Comparison of ENCODE assay signal across 21 cellular contexts in the genomic region with DNA sequence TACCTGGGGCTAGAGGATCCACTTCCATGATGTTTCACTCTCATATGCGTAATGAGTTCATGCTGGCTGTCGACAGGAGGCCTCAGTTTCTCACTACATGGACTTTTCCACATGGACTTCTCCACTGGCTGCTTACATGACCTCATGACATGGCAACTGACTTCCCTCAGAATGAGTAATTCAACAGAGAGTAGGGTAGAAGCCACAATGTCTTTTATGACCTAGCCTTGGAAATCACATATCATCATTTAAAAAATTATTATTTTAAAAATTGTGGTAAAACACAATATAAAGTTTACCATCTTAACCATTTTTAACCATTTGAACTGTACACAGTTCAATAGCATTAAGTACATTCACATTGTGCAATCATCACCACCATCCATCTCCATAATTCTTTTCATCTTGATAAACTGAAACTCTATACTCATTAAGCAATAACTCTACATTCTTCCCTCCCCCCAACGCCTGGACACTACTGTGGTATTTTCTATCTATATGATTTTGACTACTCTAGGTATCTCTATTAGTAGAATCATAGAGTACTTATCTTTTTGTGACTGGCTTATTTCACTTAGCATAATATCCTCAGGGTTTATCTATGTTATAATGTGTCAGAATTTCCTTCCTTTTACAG.
A peak's percentile ranks its signal among the peaks of the same experiment; 100 is the strongest.
DNase-seq lines count a peak whose midpoint lies in the region; ATAC-seq and TF ChIP-seq lines count a peak whose summit lies in the region.
"Had no signal": no experiment of that assay in that cellular context is flagged by ENCODE, and none has a peak within 500 bp of the region (broad histone marks: within the 10 kb centered on the region; RNA-seq: fewer than 3 reads in every experiment).

No MANE protein-coding gene starts in this region.

- WGBS in GM23248 (ENCODE audit: low coverage in 1 of 2, low lambda C conversion rate in 2 of 2, missing lambda C conversion rate in 2 of 2), 2 experiments: 94% methylated on average over 3 of the region's 3 CpGs
- 92 to 95% methylated on average over 3 of the region's 3 CpGs for WGBS in tibial nerve, 2 donors

- in situ Hi-C loops in GM23248 (cut with MboI): no loop called here

- DNase-seq in Daoy (ENCODE audit: low read depth) (peak; percentile 17), GM23248 (peak; percentile 29), PC-3 (peak; percentile 22), choroid plexus epithelial cell (ENCODE audit: low read depth) (peak; percentile 81), neural progenitor cell (ENCODE audit: low spot score) (no peak), tibial nerve (ENCODE audit: low spot score in 2 of 2) (no peak)
- no peak for DNase-seq in activated CD8-positive, alpha-beta memory T cell treated with anti-CD3 and anti-CD28 coated beads for 24 hours
- no peak for DNase-seq in activated CD4-positive, alpha-beta memory T cell treated with anti-CD3 and anti-CD28 coated beads for 36 hours
- DNase-seq: AML-193; Caco-2; GDM1; GOT3; Karpas-422; NCI-H1048; NCI-H146; NCI-H2081 treated with DMSO at 0.1 percent for 48 hours; NCI-H345; NCI-H69; NK-92 treated with Interleukin-12 subunit alpha and Interleukin-12 subunit beta, amount 100 ng/mL, for 24 hours had no signal

- no peaks in the 10 kb centered on the region for H3K27me3 Mint-ChIP-seq in neural progenitor cell (ENCODE audit: insufficient read depth, low read depth)
- no peaks in the 10 kb centered on the region for H3K27me3 Mint-ChIP-seq in activated CD4-positive, alpha-beta memory T cell treated with anti-CD3 and anti-CD28 coated beads for 36 hours

- no peak for TF ChIP-seq EP300 in tibial nerve (IDR thresholded peaks at IDR 0.05)

- H3K9me3 ChIP-seq in GM23248 (ENCODE audit: low read depth): no peaks in the 10 kb centered on the region
- H3K9me3 ChIP-seq in PC-3 (ENCODE audit: low read length): no peaks in the 10 kb centered on the region
- H3K9me3 ChIP-seq in neural progenitor cell (ENCODE audit: low read depth): no peaks in the 10 kb centered on the region
- H3K9me3 ChIP-seq in tibial nerve: no peaks in the 10 kb centered on the region

- H3K27me3 ChIP-seq in GM23248 (replicated peaks; ENCODE audit: insufficient read depth) (no peaks in the 10 kb centered on the region), PC-3 (ENCODE audit: low read length) (no peaks in the 10 kb centered on the region), neural progenitor cell (no peaks in the 10 kb centered on the region), tibial nerve (no peaks in the 10 kb centered on the region)

- no peak overlapping the region for H3K4me2 ChIP-seq in GM23248 (ENCODE audit: unreplicated experiment)
- no peak overlapping the region for H3K4me2 ChIP-seq in PC-3 (ENCODE audit: low read length)
- H3K4me2 ChIP-seq in neural progenitor cell: no peak overlapping the region

- peaks cover 13% of the 10 kb centered on the region for H3K4me1 Mint-ChIP-seq in neural progenitor cell
- H3K4me1 Mint-ChIP-seq in activated CD4-positive, alpha-beta memory T cell treated with anti-CD3 and anti-CD28 coated beads for 36 hours (ENCODE audit: low read depth): peaks cover 4% of the 10 kb centered on the region

- peaks cover 2% of the 10 kb centered on the region for H3K9me3 Mint-ChIP-seq in neural progenitor cell
- H3K9me3 Mint-ChIP-seq in activated CD4-positive, alpha-beta memory T cell treated with anti-CD3 and anti-CD28 coated beads for 36 hours: peaks cover 19% of the 10 kb centered on the region

- H3K36me3 Mint-ChIP-seq in neural progenitor cell: peaks cover 22% of the 10 kb centered on the region
- peaks cover 38% of the 10 kb centered on the region for H3K36me3 Mint-ChIP-seq in activated CD4-positive, alpha-beta memory T cell treated with anti-CD3 and anti-CD28 coated beads for 36 hours

- no peak overlapping the region for H3K27ac Mint-ChIP-seq in neural progenitor cell
- H3K27ac Mint-ChIP-seq in activated CD4-positive, alpha-beta memory T cell treated with anti-CD3 and anti-CD28 coated beads for 36 hours: no peak overlapping the region

- H4K20me1 ChIP-seq in GM23248 (ENCODE audit: insufficient read depth) (no peaks in the 10 kb centered on the region), PC-3 (ENCODE audit: low read length) (no peaks in the 10 kb centered on the region), neural progenitor cell (ENCODE audit: low read depth) (no peaks in the 10 kb centered on the region)

- H2AFZ ChIP-seq in GM23248 (no peak overlapping the region), PC-3 (ENCODE audit: low read length) (no peak overlapping the region), neural progenitor cell (replicated peaks) (no peak overlapping the region)

- peaks cover 20% of the 10 kb centered on the region for H3F3A ChIP-seq in GM23248 (ENCODE audit: insufficient read depth)
- no peaks in the 10 kb centered on the region for H3F3A ChIP-seq in PC-3 (ENCODE audit: low read length, unreplicated experiment)
- H3F3A ChIP-seq in neural progenitor cell (ENCODE audit: low read depth): no peaks in the 10 kb centered on the region

- intact Hi-C loops in PC-3 (cut with micrococcal nuclease): no loop called here
- intact Hi-C loops in activated CD4-positive, alpha-beta memory T cell treated with anti-CD3 and anti-CD28 coated beads for 36 hours (cut with micrococcal nuclease): no loop called here

- TF ChIP-seq POLR2A in tibial nerve (IDR thresholded peaks at IDR 0.05): no peak

- POLR2A ChIA-PET in PC-3 (lab: Charles Lee; ENCODE audit: unreplicated experiment): no interaction called here
- POLR2A ChIA-PET in activated CD4-positive, alpha-beta memory T cell treated with anti-CD3 and anti-CD28 coated beads for 36 hours (lab: Charles Lee): no interaction called here

- peaks cover 30% of the 10 kb centered on the region for H3K4me1 ChIP-seq in GM23248 (ENCODE audit: insufficient read depth)
- H3K4me1 ChIP-seq in PC-3 (ENCODE audit: insufficient read depth, low read length): peaks cover 23% of the 10 kb centered on the region
- H3K4me1 ChIP-seq in neural progenitor cell: no peaks in the 10 kb centered on the region
- H3K4me1 ChIP-seq in tibial nerve: peaks cover 0 to 13% (median 2%) of the 10 kb centered on the region in 4 donors

- H3K4me3 Mint-ChIP-seq in neural progenitor cell: no peak overlapping the region
- no peak overlapping the region for H3K4me3 Mint-ChIP-seq in activated CD4-positive, alpha-beta memory T cell treated with anti-CD3 and anti-CD28 coated beads for 36 hours

- BruUV-seq in PC-3 (replicated peaks; lab: Mats Ljungman, UMichigan): no TSS peak

- H3K79me2 ChIP-seq in GM23248 (ENCODE audit: insufficient read depth) (no peaks in the 10 kb centered on the region), PC-3 (ENCODE audit: low read length) (no peaks in the 10 kb centered on the region), neural progenitor cell (ENCODE audit: low read depth) (no peaks in the 10 kb centered on the region)

- ATAC-seq in PC-3: no peak
- ATAC-seq: Right ventricle myocardium inferior had no signal

- H3K9me2 ChIP-seq in GM23248 (ENCODE audit: insufficient read depth): no peaks in the 10 kb centered on the region
- no peaks in the 10 kb centered on the region for H3K9me2 ChIP-seq in PC-3 (replicated peaks; ENCODE audit: low read length)

- CTCF ChIA-PET in PC-3 (lab: Charles Lee): no interaction called here
- CTCF ChIA-PET in activated CD4-positive, alpha-beta memory T cell treated with anti-CD3 and anti-CD28 coated beads for 36 hours (lab: Charles Lee): no interaction called here

- H3K36me3 ChIP-seq in GM23248 (ENCODE audit: low read depth) (no peaks in the 10 kb centered on the region), PC-3 (ENCODE audit: low read depth, low read length) (0 out of 2 replicates have a peak, but pooled peaks cover 2% of the 10 kb centered on the region), neural progenitor cell (no peaks in the 10 kb centered on the region), tibial nerve (peaks cover 0 to 21% (median 0%) of the 10 kb centered on the region in 3 donors)

- TF ChIP-seq CTCF in PC-3 (conservative IDR thresholded peaks at IDR 0.05; ENCODE audit: low read depth, low read length) (no peak), choroid plexus epithelial cell (conservative IDR thresholded peaks at IDR 0.05; ENCODE audit: low read depth, low read length) (no peak), neural progenitor cell (IDR thresholded peaks at IDR 0.05) (no peak), tibial nerve (IDR thresholded peaks at IDR 0.05) (no peak)

- H3K4me3 ChIP-seq in GM23248 (no peak overlapping the region), PC-3 (ENCODE audit: low read length) (no peak overlapping the region), choroid plexus epithelial cell (ENCODE audit: low read depth, low read length) (no peak overlapping the region), neural progenitor cell (no peak overlapping the region), tibial nerve (no peak overlapping the region)
- H3K4me3 ChIP-seq: SK-N-MC had no signal

- no peak overlapping the region for H3K9ac ChIP-seq in GM23248
- no peak overlapping the region for H3K9ac ChIP-seq in PC-3 (ENCODE audit: low read length)
- H3K9ac ChIP-seq in neural progenitor cell: no peak overlapping the region

- no peak overlapping the region for H3K27ac ChIP-seq in GM23248
- no peak overlapping the region for H3K27ac ChIP-seq in PC-3 (ENCODE audit: low read length)
- H3K27ac ChIP-seq in neural progenitor cell: no peak overlapping the region
- H3K27ac ChIP-seq in tibial nerve: no peak overlapping the region
- H3K27ac ChIP-seq: SK-N-MC had no signal

Comparison
In these comparisons a context has a peak if more than half of its experiments do, and no peak if none do; other contexts are left out.
1. DNase-seq: peak in Daoy (single experiment), GM23248 (single experiment), PC-3 (single experiment) and choroid plexus epithelial cell (single experiment); none in neural progenitor cell (single experiment), activated CD8-positive, alpha-beta memory T cell treated with anti-CD3 and anti-CD28 coated beads for 24 hours (single experiment), tibial nerve (0 of 2) and activated CD4-positive, alpha-beta memory T cell treated with anti-CD3 and anti-CD28 coated beads for 36 hours (single experiment).